12 cellular contexts compared by ENCODE assay signal in the genomic region with DNA sequence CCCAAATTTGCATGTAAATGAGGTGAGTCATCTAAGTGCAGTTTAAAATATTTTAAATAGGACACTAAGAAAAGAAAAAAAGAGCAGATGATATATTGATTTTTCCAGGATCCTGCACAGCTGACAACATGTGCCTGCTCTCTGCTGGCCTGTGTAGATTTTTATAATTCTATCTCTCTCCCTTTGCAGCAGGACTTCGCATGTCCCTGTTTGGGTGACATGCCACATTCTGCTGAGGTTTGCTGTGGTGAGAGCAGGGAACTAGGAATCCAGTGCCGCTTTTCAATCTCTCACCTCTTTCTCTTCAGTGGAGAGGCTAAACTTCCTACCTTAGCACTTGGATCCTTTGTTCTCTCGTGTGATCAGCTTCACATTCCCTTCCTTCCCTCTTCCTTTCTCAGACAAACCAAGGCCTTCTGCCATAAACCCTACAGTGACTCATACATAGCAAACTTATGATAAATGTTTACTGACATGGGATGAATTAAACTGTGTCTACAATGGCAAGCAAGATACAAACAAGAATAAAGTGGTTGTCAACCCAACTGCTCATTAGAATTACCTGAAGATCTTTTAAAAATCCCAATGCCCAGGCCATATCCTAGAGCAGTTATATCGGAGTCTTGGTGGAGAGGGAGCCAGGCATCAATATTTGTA.
DNase-seq lines count a peak whose midpoint lies in the region; ATAC-seq and TF ChIP-seq lines count a peak whose summit lies in the region.
"Had no signal": no experiment of that assay in that cellular context is flagged by ENCODE, and none has a peak within 500 bp of the region (broad histone marks: within the 10 kb centered on the region; RNA-seq: fewer than 3 reads in every experiment).

No MANE protein-coding gene starts in this region.

- POLR2A ChIA-PET in AG04450 (lab: Yijun Ruan, JAX) = no interaction called here
- POLR2A ChIA-PET in naive thymus-derived CD8-positive, alpha-beta T cell (lab: Charles Lee) = no interaction called here

- H3K9me3 ChIP-seq in AG04450 (ENCODE audit: control insufficient read depth, insufficient read depth, low read length) (no peaks in the 10 kb centered on the region), HUES48 (ENCODE audit: control insufficient read depth, insufficient read depth, low read length) (no peaks in the 10 kb centered on the region), stomach (no peaks in the 10 kb centered on the region)

- H3K27me3 ChIP-seq in AG04450 (ENCODE audit: control insufficient read depth, insufficient read depth, low read length) = no peaks in the 10 kb centered on the region
- no peaks in the 10 kb centered on the region for H3K27me3 ChIP-seq in HUES48 (ENCODE audit: control insufficient read depth, insufficient read depth, low read length)
- no peaks in the 10 kb centered on the region for H3K27me3 ChIP-seq in stomach

- TF ChIP-seq POLR2A in stomach (IDR thresholded peaks at IDR 0.05) = no peak

- CTCF ChIA-PET in AG04450 (lab: Charles Lee) = no interaction called here

- H3K4me3 Mint-ChIP-seq in brain = no peak overlapping the region
- no peak overlapping the region for H3K4me3 Mint-ChIP-seq in naive thymus-derived CD8-positive, alpha-beta T cell
- H3K4me3 Mint-ChIP-seq: CD4-positive, CD25-positive, alpha-beta regulatory T cell; T-helper 1 cell treated with Interleukin-12 subunit alpha and Interleukin-12 subunit beta and Interleukin-4 antibody, amounts not matched to agents 30 μg/mL and 1 μg/mL, for 36 hours had no signal

- intact Hi-C loops in stomach (cut with DNase I; ENCODE audit: low total_unique reads) = no loop called here

- H3K27me3 Mint-ChIP-seq in brain = no peaks in the 10 kb centered on the region
- no peaks in the 10 kb centered on the region for H3K27me3 Mint-ChIP-seq in naive thymus-derived CD8-positive, alpha-beta T cell
- H3K27me3 Mint-ChIP-seq: CD4-positive, CD25-positive, alpha-beta regulatory T cell had no signal

- WGBS in stomach, 5 donors = 72 to 81% (median 78%) methylated on average over 4 of the region's 4 CpGs

- H3K27ac Mint-ChIP-seq in brain = peak overlapping the region; percentile 12 to 65 (median 42)
- H3K27ac Mint-ChIP-seq in naive thymus-derived CD8-positive, alpha-beta T cell = no peak overlapping the region
- H3K27ac Mint-ChIP-seq: CD4-positive, CD25-positive, alpha-beta regulatory T cell; T-helper 1 cell treated with Interleukin-12 subunit alpha and Interleukin-12 subunit beta and Interleukin-4 antibody, amounts not matched to agents 30 μg/mL and 1 μg/mL, for 36 hours had no signal

- DNase-seq in AG04450 (ENCODE audit: low read depth, low spot score) (peak; percentile 50), kidney glomerular epithelial cell (lab: John Stamatoyannopoulos, UW) (peak; percentile 59), stomach (no peak), NCI-H748 treated with DMSO at 0.1 percent for 48 hours (lab: John Stamatoyannopoulos, UW) (no peak), NOMO-1 treated with DMSO at 0.1 percent for 48 hours (lab: John Stamatoyannopoulos, UW; ENCODE audit: unreplicated experiment) (no peak)
- DNase-seq in naive thymus-derived CD8-positive, alpha-beta T cell = no peak
- DNase-seq: CD4-positive, CD25-positive, alpha-beta regulatory T cell; left cardiac atrium; NCI-H2227 treated with DMSO at 0.1 percent for 48 hours had no signal

- H3K36me3 ChIP-seq in HUES48 (ENCODE audit: control insufficient read depth, insufficient read depth, low read length) (no peaks in the 10 kb centered on the region), stomach (no peaks in the 10 kb centered on the region)

- H3K4me1 Mint-ChIP-seq in brain = peaks cover 42% of the 10 kb centered on the region
- H3K4me1 Mint-ChIP-seq in naive thymus-derived CD8-positive, alpha-beta T cell = peaks cover 0 to 4% (median 0%) of the 10 kb centered on the region in 4 donors

- H3K4me3 ChIP-seq in AG04450 (ENCODE audit: low read depth, low read length) = no peak overlapping the region
- no peak overlapping the region for H3K4me3 ChIP-seq in HUES48 (ENCODE audit: low read depth, low read length)
- H3K4me3 ChIP-seq in stomach = no peak overlapping the region

- TF ChIP-seq CTCF in AG04450 (IDR thresholded peaks at IDR 0.05; ENCODE audit: low read depth, low read length) (no peak), brain (conservative IDR thresholded peaks at IDR 0.05) (no peak), stomach (IDR thresholded peaks at IDR 0.05) (no peak)

- H3K36me3 Mint-ChIP-seq in brain = no peaks in the 10 kb centered on the region
- H3K36me3 Mint-ChIP-seq in naive thymus-derived CD8-positive, alpha-beta T cell = peaks cover 17 to 34% (median 24%) of the 10 kb centered on the region in 3 donors

- peaks cover 0 to 2% (median 0%) of the 10 kb centered on the region in 5 experiments for H3K9me3 Mint-ChIP-seq in brain
- no peaks in the 10 kb centered on the region for H3K9me3 Mint-ChIP-seq in naive thymus-derived CD8-positive, alpha-beta T cell

- TF ChIP-seq EP300 in stomach (IDR thresholded peaks at IDR 0.05) = no peak

- no peak for ATAC-seq in naive thymus-derived CD8-positive, alpha-beta T cell
- ATAC-seq: left cardiac atrium had no signal

- no peak overlapping the region for H3K9ac ChIP-seq in HUES48 (ENCODE audit: low read depth, low read length)

- H3K27ac ChIP-seq in AG04450 (ENCODE audit: low read depth, low read length) = peak overlapping the region; percentile 89
- H3K27ac ChIP-seq in HUES48 (ENCODE audit: low read depth, low read length) = peak overlapping the region; percentile 25
- no peak overlapping the region for H3K27ac ChIP-seq in stomach

- peaks cover 25% of the 10 kb centered on the region for H3K4me1 ChIP-seq in HUES48 (ENCODE audit: control insufficient read depth, insufficient read depth, low read length)
- H3K4me1 ChIP-seq in stomach = peaks cover 0 to 8% (median 0%) of the 10 kb centered on the region in 4 donors

Comparison
In these comparisons a context has a peak if more than half of its experiments do, and no peak if none do; other contexts are left out.
1. DNase-seq: peak in AG04450 (single experiment) and kidney glomerular epithelial cell (single experiment); none in stomach (single experiment), NCI-H748 treated with DMSO at 0.1 percent for 48 hours (single experiment), naive thymus-derived CD8-positive, alpha-beta T cell (0 of 10) and NOMO-1 treated with DMSO at 0.1 percent for 48 hours (single experiment).
2. H3K27ac ChIP-seq: peak in AG04450 (single experiment) and HUES48 (single experiment); none in stomach (0 of 5).
3. H3K27ac Mint-ChIP-seq: peak in brain (5 of 5); none in naive thymus-derived CD8-positive, alpha-beta T cell (0 of 10).